Comparison of ENCODE assay signal across 27 cellular contexts in the genomic region with DNA sequence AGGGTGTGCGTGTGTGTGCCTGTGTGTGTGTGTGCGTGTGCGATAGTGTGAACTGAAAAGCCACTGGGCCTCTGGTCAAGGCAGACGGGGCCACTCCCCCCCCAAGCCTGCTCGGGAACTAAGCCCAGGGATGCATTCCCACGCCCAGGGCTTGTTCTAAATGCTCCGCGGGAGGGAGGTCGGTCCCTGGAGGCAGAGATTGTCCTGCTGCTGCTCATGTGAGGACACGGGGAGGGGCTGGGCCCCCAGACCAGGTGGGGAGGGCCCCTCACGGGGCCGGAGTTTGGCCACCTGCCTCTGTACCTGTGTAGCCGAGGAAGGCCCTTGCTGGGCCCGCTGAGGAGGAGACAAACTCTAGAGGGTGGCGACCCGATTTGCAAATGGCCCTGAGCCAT.
DNase-seq lines count a peak whose midpoint lies in the region; ATAC-seq and TF ChIP-seq lines count a peak whose summit lies in the region.
"Had no signal": no experiment of that assay in that cellular context is flagged by ENCODE, and none has a peak within 500 bp of the region (broad histone marks: within the 10 kb centered on the region; RNA-seq: fewer than 3 reads in every experiment).

No MANE protein-coding gene starts in this region.

- peaks cover 0 to 17% of the 10 kb centered on the region in 2 donors for H3K4me1 ChIP-seq in right atrium auricular region
- H3K4me1 ChIP-seq in esophagus squamous epithelium: peaks cover 0 to 21% (median 8%) of the 10 kb centered on the region in 3 donors
- no peaks in the 10 kb centered on the region for H3K4me1 ChIP-seq in left lung
- H3K4me1 ChIP-seq: prostate gland, uterus had no signal

- DNase-seq in Right ventricle myocardium superior (peak; percentile 52), right atrium auricular region (ENCODE audit: low spot score) (no peak), esophagus squamous epithelium (lab: John Stamatoyannopoulos, UW) (no peak), left lung (peak in 1 of 2 donors; percentile 50), DMS114 treated with DMSO at 0.1 percent for 48 hours (lab: John Stamatoyannopoulos, UW; ENCODE audit: unreplicated experiment) (no peak), CD1c-positive myeloid dendritic cell (ENCODE audit: extremely low spot score) (no peak), AML-193 (lab: John Stamatoyannopoulos, UW) (no peak)
- DNase-seq: 8988T; activated CD4-positive, CD25-positive, alpha-beta regulatory T cell treated with anti-CD3 and anti-CD28 coated beads, Interleukin-2, amount 50 U/mL, for 72 hours; activated CD8-positive, alpha-beta T cell treated with anti-CD3 and anti-CD28 coated beads, Interleukin-2, amount 10 ng/mL, durations not matched to agents 7 days and 5 days; activated gamma-delta T cell treated with Interleukin-2 at 50 U/mL for 16 hours; cerebellar nuclear complex; DMS53; left colon; mesendoderm; NCI-H1105 treated with DMSO at 0.1 percent for 48 hours; NCI-H2081; NCI-H2227 treated with DMSO at 0.1 percent for 48 hours; NCI-H526 treated with DMSO at 0.1 percent for 48 hours; stimulated activated naive CD8-positive, alpha-beta T cell treated with anti-CD3 and anti-CD28 coated beads, Interleukin-15, Interleukin-2, amounts not matched to agents 100 U/mL and 50 U/mL, for 24 hours; uterus had no signal

- ATAC-seq in Right ventricle myocardium superior (ENCODE audit: poor library complexity): peak; percentile 32
- peak; percentile 14 for ATAC-seq in left lung
- ATAC-seq in GM19467 (IDR thresholded peaks at IDR 0.05; ENCODE audit: unreplicated experiment): no peak
- ATAC-seq: activated CD8-positive, alpha-beta T cell treated with anti-CD3 and anti-CD28 coated beads, Interleukin-2, amount 10 ng/mL, durations not matched to agents 7 days and 5 days; HCT116; K562; left colon had no signal

- no peak overlapping the region for H3K27ac ChIP-seq in right atrium auricular region
- peak overlapping the region in 3 of 4 donors; percentile 36 to 52 (median 42) for H3K27ac ChIP-seq in esophagus squamous epithelium
- H3K27ac ChIP-seq in left lung: no peak overlapping the region
- H3K27ac ChIP-seq: prostate gland, SK-N-MC, skin epidermis, uterus had no signal

- TF ChIP-seq POLR2A in esophagus squamous epithelium (IDR thresholded peaks at IDR 0.05): no peak

- H3K4me3 ChIP-seq in right atrium auricular region (no peak overlapping the region), esophagus squamous epithelium (no peak overlapping the region), left lung (no peak overlapping the region)
- H3K4me3 ChIP-seq: K562, prostate gland, SK-N-MC, skin epidermis, uterus had no signal

- intact Hi-C loops in Right ventricle myocardium superior (cut with DNase I) (no loop called here), esophagus squamous epithelium (cut with DNase I) (no loop called here), left lung (cut with DNase I) (no loop called here)

- H3K27me3 ChIP-seq in right atrium auricular region: no peaks in the 10 kb centered on the region
- H3K27me3 ChIP-seq in esophagus squamous epithelium: peaks cover 0 to 29% (median 0%) of the 10 kb centered on the region in 4 donors
- peaks cover 0 to 17% of the 10 kb centered on the region in 2 donors for H3K27me3 ChIP-seq in left lung
- H3K27me3 ChIP-seq: uterus had no signal

- WGBS in esophagus squamous epithelium, 2 donors: 25 to 53% methylated on average over 2 to 10 of the region's 16 CpGs

- TF ChIP-seq CTCF in right atrium auricular region (IDR thresholded peaks at IDR 0.05) (no peak), esophagus squamous epithelium (IDR thresholded peaks at IDR 0.05) (no peak), left lung (IDR thresholded peaks at IDR 0.05) (no peak)

- H3K9me3 ChIP-seq in right atrium auricular region (no peaks in the 10 kb centered on the region), esophagus squamous epithelium (no peaks in the 10 kb centered on the region), left lung (no peaks in the 10 kb centered on the region)
- H3K9me3 ChIP-seq: prostate gland, uterus had no signal

- no peaks in the 10 kb centered on the region for H3K36me3 ChIP-seq in right atrium auricular region
- no peaks in the 10 kb centered on the region for H3K36me3 ChIP-seq in esophagus squamous epithelium
- no peaks in the 10 kb centered on the region for H3K36me3 ChIP-seq in left lung
- H3K36me3 ChIP-seq: prostate gland, uterus had no signal

Comparison
In these comparisons a context has a peak if more than half of its experiments do, and no peak if none do; other contexts are left out.
1. H3K27ac ChIP-seq: peak in esophagus squamous epithelium (3 of 4); none in right atrium auricular region (0 of 2) and left lung (0 of 2).